Comparison of ENCODE assay signal across 25 cellular contexts in genomic region chr1:29657816-29658215, GRCh38.
DNase-seq lines count a peak whose midpoint lies in the region; ATAC-seq and TF ChIP-seq lines count a peak whose summit lies in the region.
"Had no signal": no experiment of that assay in that cellular context is flagged by ENCODE, and none has a peak within 500 bp of the region (broad histone marks: within the 10 kb centered on the region; RNA-seq: fewer than 3 reads in every experiment).

No MANE protein-coding gene starts in this region.

- H3K27me3 ChIP-seq in H7 (ENCODE audit: control insufficient read depth, insufficient read depth, low read length) (no peaks in the 10 kb centered on the region), RWPE2 (ENCODE audit: insufficient read depth, poor library complexity, severe bottlenecking) (no peaks in the 10 kb centered on the region), mammary epithelial cell (ENCODE audit: insufficient read depth, low read length) (no peaks in the 10 kb centered on the region)
- peaks cover 4% of the 10 kb centered on the region for H3K27me3 ChIP-seq in CD4-positive, alpha-beta T cell (ENCODE audit: control insufficient read depth, insufficient read depth, low read length)
- H3K27me3 ChIP-seq: Peyer's patch had no signal

- no peaks in the 10 kb centered on the region for H3K4me1 Mint-ChIP-seq in CD4-positive, alpha-beta T cell (ENCODE audit: low read depth)

- no peaks in the 10 kb centered on the region for H3K79me2 ChIP-seq in mammary epithelial cell (ENCODE audit: insufficient read depth, low read length)

- CTCF ChIA-PET in CD4-positive, alpha-beta T cell (lab: Charles Lee): no interaction called here
- CTCF ChIA-PET in mammary epithelial cell (lab: Charles Lee; ENCODE audit: low non-redundant PET): no interaction called here

- intact Hi-C loops in CD4-positive, alpha-beta T cell (cut with DNase I, micrococcal nuclease): no loop called here
- intact Hi-C loops in mammary epithelial cell (cut with micrococcal nuclease): no loop called here

- no peaks in the 10 kb centered on the region for H3K4me1 ChIP-seq in RWPE2 (ENCODE audit: insufficient read depth, poor library complexity, severe bottlenecking)
- no peaks in the 10 kb centered on the region for H3K4me1 ChIP-seq in mammary epithelial cell (ENCODE audit: insufficient read depth, low read length)
- H3K4me1 ChIP-seq: Caco-2, Peyer's patch had no signal

- POLR2A ChIA-PET in CD4-positive, alpha-beta T cell (lab: Charles Lee): no interaction called here

- no peak for ATAC-seq in RWPE2 (ENCODE audit: low read depth)
- ATAC-seq in CD4-positive, alpha-beta T cell (ENCODE audit: poor library complexity): no peak
- ATAC-seq: CD8-positive, alpha-beta T cell had no signal

- H3K27me3 Mint-ChIP-seq in CD4-positive, alpha-beta T cell: peaks cover 43% of the 10 kb centered on the region

- H3K4me3 ChIP-seq in H7 (ENCODE audit: insufficient read depth, low read depth, low read length) (no peak overlapping the region), RWPE2 (ENCODE audit: severe bottlenecking) (no peak overlapping the region), mammary epithelial cell (replicated peaks in 1 of 3; ENCODE audit: insufficient read depth in 1 of 3, low read depth in 2 of 3, low read length in 3 of 3) (no peak overlapping the region)
- H3K4me3 ChIP-seq: Peyer's patch, SK-N-MC had no signal

- H2AFZ ChIP-seq in mammary epithelial cell (ENCODE audit: low read depth, low read length): no peak overlapping the region

- DNase-seq in H7: peak; percentile 1
- DNase-seq in RWPE2 (ENCODE audit: low spot score): peak; percentile 15
- peak; percentile 41 for DNase-seq in islet precursor cell
- peak; percentile 4 for DNase-seq in stimulated activated CD8-positive, alpha-beta memory T cell treated with anti-CD3 and anti-CD28 coated beads, Interleukin-4, amount 100 ng/mL, for 48 hours
- no peak for DNase-seq in activated gamma-delta T cell (lab: John Stamatoyannopoulos, UW)
- no peak for DNase-seq in CD4-positive, alpha-beta T cell
- no peak for DNase-seq in mammary epithelial cell
- DNase-seq: C1 segment of cervical spinal cord, Caco-2, DMS 273 treated with DMSO at 0.1 percent for 48 hours, DMS79, EL, GF-D8, NCI-H1048, NCI-H1417, NCI-H1694, NCI-H2029 treated with DMSO at 0.1 percent for 48 hours, NCI-H2227 treated with DMSO at 0.1 percent for 48 hours, NCI-H510A, NCI-H69, OCI-M1, SIG-M5 had no signal

- H3K36me3 Mint-ChIP-seq in CD4-positive, alpha-beta T cell (ENCODE audit: low read depth): no peaks in the 10 kb centered on the region
- H3K36me3 Mint-ChIP-seq: CD8-positive, alpha-beta T cell had no signal

- H3K27ac ChIP-seq in RWPE2 (ENCODE audit: poor library complexity, severe bottlenecking) (no peak overlapping the region), mammary epithelial cell (ENCODE audit: insufficient read depth, low read depth, low read length) (no peak overlapping the region)
- H3K27ac ChIP-seq in CD4-positive, alpha-beta T cell (ENCODE audit: low read depth, low read length): no peak overlapping the region
- H3K27ac ChIP-seq: Peyer's patch, SK-N-MC had no signal

- H4K20me1 ChIP-seq in mammary epithelial cell (ENCODE audit: insufficient read depth, low read length): no peaks in the 10 kb centered on the region

- dilution Hi-C loops in mammary epithelial cell (cut with HindIII; ENCODE audit: low sequenced_read_pairs): no loop called here

- H3K9ac ChIP-seq in mammary epithelial cell (ENCODE audit: insufficient read depth, low read length): no peak overlapping the region

- no peaks in the 10 kb centered on the region for H3K9me3 ChIP-seq in RWPE2 (ENCODE audit: severe bottlenecking)
- H3K9me3 ChIP-seq in CD4-positive, alpha-beta T cell (ENCODE audit: control insufficient read depth, low read length): peaks cover 14% of the 10 kb centered on the region
- no peaks in the 10 kb centered on the region for H3K9me3 ChIP-seq in mammary epithelial cell (replicated peaks; ENCODE audit: insufficient read depth, low read length)
- H3K9me3 ChIP-seq: Caco-2 had no signal

- no peak overlapping the region for H3K27ac Mint-ChIP-seq in CD4-positive, alpha-beta T cell
- H3K27ac Mint-ChIP-seq: CD8-positive, alpha-beta T cell had no signal

- no peaks in the 10 kb centered on the region for H3K36me3 ChIP-seq in H7 (replicated peaks; ENCODE audit: control insufficient read depth, insufficient read depth, low read length)
- no peaks in the 10 kb centered on the region for H3K36me3 ChIP-seq in RWPE2 (ENCODE audit: low read depth)
- H3K36me3 ChIP-seq in mammary epithelial cell (ENCODE audit: insufficient read depth, low read length): no peaks in the 10 kb centered on the region
- H3K36me3 ChIP-seq: Peyer's patch had no signal

- H3K9me3 Mint-ChIP-seq in CD4-positive, alpha-beta T cell: peaks cover 15% of the 10 kb centered on the region

- H3K4me3 Mint-ChIP-seq in CD4-positive, alpha-beta T cell: no peak overlapping the region
- H3K4me3 Mint-ChIP-seq: CD8-positive, alpha-beta T cell had no signal

- no peak overlapping the region for H3K4me2 ChIP-seq in mammary epithelial cell (ENCODE audit: insufficient read depth, low read depth, low read length)

- BruUV-seq in mammary epithelial cell (replicated peaks; lab: Mats Ljungman, UMichigan): no TSS peak

- WGBS in mammary epithelial cell (ENCODE audit: low coverage, missing lambda C conversion rate): 55% methylated on average over 2 of the region's 2 CpGs

- TF ChIP-seq CTCF in RWPE2 (IDR thresholded peaks at IDR 0.05; ENCODE audit: poor library complexity, severe bottlenecking): no peak
- no peak for TF ChIP-seq CTCF in CD4-positive, alpha-beta T cell (IDR thresholded peaks at IDR 0.05)
- no peak for TF ChIP-seq CTCF in mammary epithelial cell (conservative IDR thresholded peaks at IDR 0.05 in 1 of 2, IDR thresholded peaks at IDR 0.05 in 1 of 2; ENCODE audit: extremely low read depth in 1 of 2, insufficient read depth in 1 of 2, low read depth in 1 of 2, low read length in 2 of 2)

- in situ Hi-C loops in mammary epithelial cell (cut with MboI; ENCODE audit: low sequenced_read_pairs in 2 of 2): no loop called here

Comparison
In these comparisons a context has a peak if more than half of its experiments do, and no peak if none do; other contexts are left out.
1. DNase-seq: peak in H7 (single experiment), RWPE2 (single experiment), islet precursor cell (single experiment) and stimulated activated CD8-positive, alpha-beta memory T cell treated with anti-CD3 and anti-CD28 coated beads, Interleukin-4, amount 100 ng/mL, for 48 hours (single experiment); none in activated gamma-delta T cell (single experiment), CD4-positive, alpha-beta T cell (0 of 10) and mammary epithelial cell (single experiment).